ENCODE assay signal across 8 cellular contexts in the genomic region with DNA sequence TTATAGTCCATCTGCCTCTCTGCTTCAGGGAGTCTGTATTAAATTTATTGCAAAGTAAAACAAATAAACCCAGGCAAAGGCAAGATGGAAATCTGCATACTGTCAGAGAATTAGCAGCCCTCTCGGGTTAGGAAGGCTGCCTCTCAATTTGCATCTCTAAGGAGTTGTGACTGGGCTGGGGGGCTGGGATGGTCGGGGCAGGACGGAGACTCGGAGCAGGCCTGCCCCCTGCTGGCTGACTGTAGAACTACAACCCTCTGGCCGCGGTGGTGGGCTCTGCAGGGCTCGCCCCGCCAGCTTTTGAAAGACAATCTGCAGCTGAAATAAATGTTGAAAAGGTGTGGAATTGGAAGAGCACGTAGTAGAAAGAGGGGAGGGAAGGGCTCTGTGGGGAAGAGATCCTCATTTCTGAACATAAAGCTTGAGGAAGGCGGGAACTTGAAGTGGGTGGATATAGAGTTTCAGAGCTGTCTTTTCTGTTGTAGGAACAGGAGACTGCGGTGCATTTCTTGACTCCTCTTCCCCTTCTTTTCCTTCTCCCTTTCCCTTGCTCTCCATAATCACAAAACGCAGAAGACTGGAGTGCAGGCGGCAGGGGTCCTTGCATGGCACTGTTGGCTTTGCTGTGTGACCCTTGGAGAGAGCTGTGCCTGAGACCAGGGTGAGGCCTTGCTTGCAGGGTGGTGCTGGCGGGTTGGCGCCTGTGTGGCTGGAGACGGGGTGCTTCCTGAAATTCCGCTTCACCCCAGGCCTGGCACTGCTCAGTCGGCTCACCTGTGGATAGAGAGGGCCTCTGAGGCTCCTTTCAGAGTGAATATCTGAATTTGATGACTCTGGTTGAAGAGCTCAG. TPM values are rescaled to one million over a fixed set of nuclear protein-coding genes. Genes with fewer than 3 reads are reported as not detected.
DNase-seq lines count a peak whose midpoint lies in the region; ATAC-seq and TF ChIP-seq lines count a peak whose summit lies in the region.

No MANE protein-coding gene starts in this region.

- intact Hi-C loops in colonic mucosa (cut with DNase I) (loop anchor here (5.0 kb wide), 2 partner anchors 185 to 205 kb away; no protein-coding TSS in a partner anchor), lower lobe of right lung (cut with DNase I) (loop anchor here (5.0 kb wide), 1 partner anchor 180 kb away; no protein-coding TSS in a partner anchor)

- H3K4me1 ChIP-seq in BE2C, result no peaks in the 10 kb centered on the region
- no peaks in the 10 kb centered on the region for H3K4me1 ChIP-seq in colonic mucosa
- H3K4me1 ChIP-seq in lower lobe of right lung, result peaks cover 8% of the 10 kb centered on the region

- H3K36me3 ChIP-seq in BE2C, result no peaks in the 10 kb centered on the region
- no peaks in the 10 kb centered on the region for H3K36me3 ChIP-seq in colonic mucosa
- no peaks in the 10 kb centered on the region for H3K36me3 ChIP-seq in lower lobe of right lung

- in situ Hi-C loops in KBM-7 (cut with MboI; ENCODE audit: low pct_unique_long_range_greater_than_20kb, low sequenced_read_pairs), result no loop called here

- ATAC-seq in GM19395 (IDR thresholded peaks at IDR 0.05; ENCODE audit: unreplicated experiment) (peak; percentile 89), lower lobe of right lung (peak; percentile 87 to 89), GM18858 (IDR thresholded peaks at IDR 0.05; ENCODE audit: unreplicated experiment) (no peak)

- TF ChIP-seq CTCF in BE2C (IDR thresholded peaks at IDR 0.05; ENCODE audit: low read depth, low read length), result peak; percentile 89
- TF ChIP-seq CTCF in colonic mucosa (IDR thresholded peaks at IDR 0.05), result peak; percentile 97
- peak; percentile 98 for TF ChIP-seq CTCF in lower lobe of right lung (IDR thresholded peaks at IDR 0.05)

- H3K4me3 ChIP-seq in BE2C (ENCODE audit: low read depth, low read length), result no peak overlapping the region
- H3K4me3 ChIP-seq in colonic mucosa, result no peak overlapping the region
- no peak overlapping the region for H3K4me3 ChIP-seq in lower lobe of right lung

- DNase-seq in BE2C (peak; percentile 64), KBM-7 (peak; percentile 69), colonic mucosa (no peak), lower lobe of right lung (peak; percentile 65)
- peak; percentile 21 for DNase-seq in activated CD4-positive, CD25-positive, alpha-beta regulatory T cell treated with anti-CD3 and anti-CD28 coated beads, Interleukin-2, amount 50 U/mL, for 16 hours (ENCODE audit: low read depth, low spot score)
- DNase-seq in stimulated activated CD8-positive, alpha-beta memory T cell treated with anti-CD3 and anti-CD28 coated beads, Interleukin-4, amount 100 ng/mL, for 4 hours (ENCODE audit: low read depth in 2 of 2, low spot score in 1 of 2), result peak; percentile 16 to 48

- no peaks in the 10 kb centered on the region for H3K9me3 ChIP-seq in BE2C
- no peaks in the 10 kb centered on the region for H3K9me3 ChIP-seq in colonic mucosa
- no peaks in the 10 kb centered on the region for H3K9me3 ChIP-seq in lower lobe of right lung

- H3K27ac ChIP-seq in colonic mucosa (no peak overlapping the region), lower lobe of right lung (no peak overlapping the region)

- no peak overlapping the region for H3K9ac ChIP-seq in colonic mucosa (ENCODE audit: low read depth in 2 of 2, low read length in 2 of 2)

- H3K27me3 ChIP-seq in BE2C (peaks cover 16% of the 10 kb centered on the region), colonic mucosa (no peaks in the 10 kb centered on the region), lower lobe of right lung (ENCODE audit: low read depth) (peaks cover 24% of the 10 kb centered on the region)

RNA-seq across cellular contexts. Expression of a gene that starts 22.6 kb away (rescaled TPM):
- polyA plus RNA-seq in BE2C (2012; ENCODE audit: insufficient read depth, insufficient read length, low read depth), result not detected
- total RNA-seq in colonic mucosa, result 1 to 10 TPM in 1 of 2 donors, under 1 TPM in 1; 0.52 to 1.3 TPM
- 14.4 TPM for total RNA-seq in lower lobe of right lung

RNA-seq across cellular contexts. Expression of a gene that starts 30.5 kb away (rescaled TPM):
- polyA plus RNA-seq in BE2C (2012; ENCODE audit: insufficient read depth, insufficient read length, low read depth), result 14.5 TPM
- total RNA-seq in colonic mucosa, result 10 to 100 TPM in 1 of 2 donors, 1 to 10 TPM in 1; 8.7 to 17.3 TPM
- total RNA-seq in lower lobe of right lung, result 20.5 TPM
